13 cellular contexts compared by ENCODE assay signal in the genomic region with DNA sequence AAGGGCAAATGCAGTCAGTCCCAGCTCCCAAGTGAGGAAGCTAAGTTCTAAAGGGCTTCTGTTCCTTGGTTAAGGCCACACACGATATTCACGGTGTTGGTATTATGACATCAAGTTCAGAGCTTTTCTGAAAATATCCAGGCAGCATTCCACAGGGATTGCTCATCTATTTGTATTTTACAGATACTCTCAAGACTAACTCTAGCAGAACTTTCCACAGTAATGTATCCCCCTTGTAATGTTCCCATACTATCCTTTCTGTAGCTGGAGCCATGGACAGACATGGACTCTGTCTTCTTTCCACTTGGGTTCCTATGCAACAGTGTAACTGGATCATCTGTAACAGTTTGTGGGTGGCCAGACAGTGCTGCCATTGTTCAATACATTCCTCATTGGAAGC. TPM values are rescaled to one million over a fixed set of nuclear protein-coding genes. Genes with fewer than 3 reads are reported as not detected.
A peak's percentile ranks its signal among the peaks of the same experiment; 100 is the strongest.
DNase-seq lines count a peak whose midpoint lies in the region; FAIRE-seq and TF ChIP-seq lines count a peak whose summit lies in the region.
"Had no signal": no experiment of that assay in that cellular context is flagged by ENCODE, and none has a peak within 500 bp of the region (broad histone marks: within the 10 kb centered on the region; RNA-seq: fewer than 3 reads in every experiment).

No MANE protein-coding gene starts in this region.

- no TSS peak for BruUV-seq in Caco-2 (replicated peaks; lab: Mats Ljungman, UMichigan)

- H3K36me3 Mint-ChIP-seq in Caco-2 (ENCODE audit: insufficient read depth, unreplicated experiment): no peaks in the 10 kb centered on the region
- H3K36me3 Mint-ChIP-seq in activated naive CD8-positive, alpha-beta T cell treated with anti-CD3 and anti-CD28 coated beads for 36 hours: peaks cover 17% of the 10 kb centered on the region

- peaks cover 17% of the 10 kb centered on the region for H3K4me1 Mint-ChIP-seq in Caco-2 (ENCODE audit: low read depth, unreplicated experiment)
- H3K4me1 Mint-ChIP-seq in activated naive CD8-positive, alpha-beta T cell treated with anti-CD3 and anti-CD28 coated beads for 36 hours: peaks cover 2% of the 10 kb centered on the region

- no peaks in the 10 kb centered on the region for H3K79me2 ChIP-seq in trophoblast cell (ENCODE audit: control insufficient read depth, insufficient read depth, low read length, poor library complexity)

- no peak overlapping the region for H3K18ac ChIP-seq in trophoblast cell (ENCODE audit: low read length)

- H3K36me3 ChIP-seq in Caco-2 (ENCODE audit: control insufficient read depth, insufficient read depth, low read length) (no peaks in the 10 kb centered on the region), trophoblast cell (ENCODE audit: control insufficient read depth in 1 of 2, insufficient read depth in 2 of 2, low read length in 2 of 2) (no peaks in the 10 kb centered on the region)

- H2AFZ ChIP-seq in trophoblast cell (ENCODE audit: insufficient read depth, low read length, poor library complexity): no peak overlapping the region

- H3K4me2 ChIP-seq in trophoblast cell (ENCODE audit: low read length): no peak overlapping the region

- H3K14ac ChIP-seq in trophoblast cell (ENCODE audit: low read length): no peak overlapping the region

- no peaks in the 10 kb centered on the region for H3K9me3 Mint-ChIP-seq in Caco-2 (ENCODE audit: unreplicated experiment)
- no peaks in the 10 kb centered on the region for H3K9me3 Mint-ChIP-seq in activated naive CD8-positive, alpha-beta T cell treated with anti-CD3 and anti-CD28 coated beads for 36 hours
- H3K9me3 Mint-ChIP-seq: activated T-cell treated with anti-CD3 and anti-CD28 coated beads, Interleukin-2, amount 50 U/mL, for 4 hours; stimulated activated naive CD8-positive, alpha-beta T cell treated with anti-CD3 and anti-CD28 coated beads, Interleukin-15, Interleukin-2, amounts not matched to agents 100 ng/mL and 50 ng/mL, for 24 hours had no signal

- H2BK12ac ChIP-seq in trophoblast cell (ENCODE audit: low read length): no peak overlapping the region

- no peak overlapping the region for H2BK120ac ChIP-seq in trophoblast cell (ENCODE audit: insufficient read depth, low read length, poor library complexity)

- H4K12ac ChIP-seq in trophoblast cell (ENCODE audit: low read depth, low read length): no peak overlapping the region

- no peak overlapping the region for H4K8ac ChIP-seq in trophoblast cell (ENCODE audit: low read depth, low read length)

- H3K4me1 ChIP-seq in Caco-2 (peaks cover 18% of the 10 kb centered on the region), trophoblast cell (ENCODE audit: control insufficient read depth in 1 of 2, insufficient read depth in 2 of 2, low read length in 2 of 2) (peaks cover 0 to 10% of the 10 kb centered on the region in 2 experiments)

- POLR2A ChIA-PET in Caco-2 (lab: Charles Lee): no interaction called here

- H3K23ac ChIP-seq in trophoblast cell (ENCODE audit: low read length): no peak overlapping the region

- H3K27me3 Mint-ChIP-seq in Caco-2 (ENCODE audit: insufficient read depth, unreplicated experiment): no peaks in the 10 kb centered on the region
- H3K27me3 Mint-ChIP-seq in activated naive CD8-positive, alpha-beta T cell treated with anti-CD3 and anti-CD28 coated beads for 36 hours: no peaks in the 10 kb centered on the region
- H3K27me3 Mint-ChIP-seq: stimulated activated naive CD8-positive, alpha-beta T cell treated with anti-CD3 and anti-CD28 coated beads, Interleukin-15, Interleukin-2, amounts not matched to agents 100 ng/mL and 50 ng/mL, for 24 hours had no signal

- no peak for FAIRE-seq in RCC 7860 (lab: Jason Lieb, UNC)
- FAIRE-seq: D721Med had no signal

- no peaks in the 10 kb centered on the region for H3K27me3 ChIP-seq in Caco-2 (replicated peaks; ENCODE audit: control insufficient read depth, insufficient read depth, low read length)
- H3K27me3 ChIP-seq in trophoblast cell (ENCODE audit: insufficient read depth, low read length): no peaks in the 10 kb centered on the region

- DNase-seq in Caco-2 (peak in 1 of 2 experiments; percentile 35), RCC 7860 (ENCODE audit: low spot score) (peak; percentile 44), fibroblast of gingiva (ENCODE audit: low read depth) (peak; percentile 81), trophoblast cell (peak; percentile 23 to 66), amygdala (lab: John Stamatoyannopoulos, UW) (no peak), T-helper 2 cell (no peak)
- DNase-seq in activated naive CD8-positive, alpha-beta T cell treated with anti-CD3 and anti-CD28 coated beads for 36 hours: no peak
- no peak for DNase-seq in activated naive CD4-positive, alpha-beta T cell (lab: John Stamatoyannopoulos, UW)
- DNase-seq: activated T-cell treated with anti-CD3 and anti-CD28 coated beads, Interleukin-2, amount 50 U/mL, for 4 hours; lower lobe of right lung; NCI-H446 had no signal

- no peak overlapping the region for H3K9ac ChIP-seq in trophoblast cell (ENCODE audit: low read length)

- no peak for TF ChIP-seq CTCF in Caco-2 (IDR thresholded peaks at IDR 0.05; ENCODE audit: insufficient read depth in 1 of 2, low read depth in 1 of 2, low read length in 1 of 2, severe bottlenecking in 1 of 2, unreplicated experiment in 1 of 2)

- no peak overlapping the region for H4K91ac ChIP-seq in trophoblast cell (ENCODE audit: low read depth, low read length)

- no peak overlapping the region for H3K4ac ChIP-seq in trophoblast cell (ENCODE audit: low read depth, low read length)

- peak overlapping the region; percentile 19 for H3K27ac Mint-ChIP-seq in Caco-2 (ENCODE audit: unreplicated experiment)
- H3K27ac Mint-ChIP-seq in activated naive CD8-positive, alpha-beta T cell treated with anti-CD3 and anti-CD28 coated beads for 36 hours: no peak overlapping the region
- H3K27ac Mint-ChIP-seq: stimulated activated naive CD8-positive, alpha-beta T cell treated with anti-CD3 and anti-CD28 coated beads, Interleukin-15, Interleukin-2, amounts not matched to agents 100 ng/mL and 50 ng/mL, for 24 hours had no signal

- no peaks in the 10 kb centered on the region for H3K9me3 ChIP-seq in Caco-2
- no peaks in the 10 kb centered on the region for H3K9me3 ChIP-seq in trophoblast cell (ENCODE audit: insufficient read depth, low read depth, low read length)
- H3K9me3 ChIP-seq: lower lobe of right lung had no signal

- CTCF ChIA-PET in Caco-2 (lab: Charles Lee): interaction anchor here (0.6 to 1.5 kb wide), 8 partner anchors 16 to 458 kb away, joined by 3 to 12 read pairs (median 4); no protein-coding TSS in a partner anchor

- no peak overlapping the region for H2BK5ac ChIP-seq in trophoblast cell (ENCODE audit: low read depth, low read length, poor library complexity)

- WGBS in trophoblast cell (ENCODE audit: extremely low coverage, insufficient coverage, insufficient read length): no CpG with 5 or more reads among the region's 2 CpGs

- intact Hi-C loops in Caco-2 (cut with micrococcal nuclease; ENCODE audit: unreplicated experiment): loop anchor here (1.0 kb wide), 2 partner anchors 56 to 107 kb away; no protein-coding TSS in a partner anchor

- H3K27ac ChIP-seq in trophoblast cell (ENCODE audit: low read depth, low read length): no peak overlapping the region
- H3K27ac ChIP-seq: lower lobe of right lung had no signal

- no peak overlapping the region for H3K4me3 ChIP-seq in Caco-2 (ENCODE audit: low read depth, low read length)
- no peak overlapping the region for H3K4me3 ChIP-seq in trophoblast cell (ENCODE audit: low read depth, low read length)
- H3K4me3 ChIP-seq: lower lobe of right lung had no signal

- no peak overlapping the region for H2AK5ac ChIP-seq in trophoblast cell (ENCODE audit: low read length)

- H3K79me1 ChIP-seq in trophoblast cell (ENCODE audit: low read length): no peaks in the 10 kb centered on the region

- no peak overlapping the region for H3K4me3 Mint-ChIP-seq in Caco-2 (ENCODE audit: unreplicated experiment)
- H3K4me3 Mint-ChIP-seq in activated naive CD8-positive, alpha-beta T cell treated with anti-CD3 and anti-CD28 coated beads for 36 hours: no peak overlapping the region
- H3K4me3 Mint-ChIP-seq: activated T-cell treated with anti-CD3 and anti-CD28 coated beads, Interleukin-2, amount 50 U/mL, for 4 hours; stimulated activated naive CD8-positive, alpha-beta T cell treated with anti-CD3 and anti-CD28 coated beads, Interleukin-15, Interleukin-2, amounts not matched to agents 100 ng/mL and 50 ng/mL, for 24 hours had no signal

RNA-seq across cellular contexts. Expression of gene SDR42E1, which starts 13.5 kb away (rescaled TPM):
- total RNA-seq in Caco-2 (2022): 5.3 and 7.5 TPM in 2 replicates
- polyA plus RNA-seq in trophoblast cell (2013): 0.07 and 0.12 TPM in 2 replicates
- total RNA-seq in activated naive CD8-positive, alpha-beta T cell treated with anti-CD3 and anti-CD28 coated beads for 36 hours: 10 to 100 TPM; 11.4 to 12.5 TPM

RNA-seq across cellular contexts. Expression of gene HSD17B2, which starts 37.3 kb away (rescaled TPM):
- total RNA-seq in Caco-2 (2022): 5.1 and 5.2 TPM in 2 replicates
- polyA plus RNA-seq in trophoblast cell (2013): not detected in 2 replicates
- total RNA-seq in activated naive CD8-positive, alpha-beta T cell treated with anti-CD3 and anti-CD28 coated beads for 36 hours: not detected
- total RNA-seq: activated T-cell treated with anti-CD3 and anti-CD28 coated beads, Interleukin-2, amount 50 U/mL, for 4 hours had no signal

Comparison
In these comparisons a context has a peak if more than half of its experiments do, and no peak if none do; other contexts are left out.
1. DNase-seq: peak in RCC 7860 (single experiment), fibroblast of gingiva (single experiment) and trophoblast cell (2 of 2); none in activated naive CD8-positive, alpha-beta T cell treated with anti-CD3 and anti-CD28 coated beads for 36 hours (single experiment), amygdala (0 of 56), T-helper 2 cell (0 of 5) and activated naive CD4-positive, alpha-beta T cell (0 of 4).